9 cellular contexts compared by ENCODE assay signal in genomic region chr10:63376560-63377304, GRCh38.
DNase-seq lines count a peak whose midpoint lies in the region; ATAC-seq, FAIRE-seq and TF ChIP-seq lines count a peak whose summit lies in the region.
"Had no signal": no experiment of that assay in that cellular context is flagged by ENCODE, and none has a peak within 500 bp of the region (broad histone marks: within the 10 kb centered on the region; RNA-seq: fewer than 3 reads in every experiment).

No MANE protein-coding gene starts in this region.

- peaks cover 0 to 3% (median 0%) of the 10 kb centered on the region in 7 donors for H3K9me3 Mint-ChIP-seq in CD14-positive monocyte
- peaks cover 1% of the 10 kb centered on the region for H3K9me3 Mint-ChIP-seq in activated naive CD8-positive, alpha-beta T cell treated with anti-CD3 and anti-CD28 coated beads for 36 hours

- FAIRE-seq in endometrium (lab: Jason Lieb, UNC), result peak; percentile 23
- FAIRE-seq: D721Med had no signal

- H3K27me3 Mint-ChIP-seq in CD14-positive monocyte (ENCODE audit: low read depth in 3 of 3), result peaks cover 0 to 2% (median 2%) of the 10 kb centered on the region in 3 donors
- no peaks in the 10 kb centered on the region for H3K27me3 Mint-ChIP-seq in activated naive CD8-positive, alpha-beta T cell treated with anti-CD3 and anti-CD28 coated beads for 36 hours

- peaks cover 4% of the 10 kb centered on the region in 2 donors for H3K36me3 Mint-ChIP-seq in CD14-positive monocyte
- peaks cover 22% of the 10 kb centered on the region for H3K36me3 Mint-ChIP-seq in activated naive CD8-positive, alpha-beta T cell treated with anti-CD3 and anti-CD28 coated beads for 36 hours

- DNase-seq in CD14-positive monocyte (ENCODE audit: low spot score), result no peak
- DNase-seq in activated naive CD8-positive, alpha-beta T cell treated with anti-CD3 and anti-CD28 coated beads for 36 hours, result no peak
- no peak for DNase-seq in stimulated activated naive CD4-positive, alpha-beta T cell (lab: John Stamatoyannopoulos, UW)
- no peak for DNase-seq in stimulated activated CD4-positive, alpha-beta T cell treated with anti-CD3 and anti-CD28 coated beads, Interleukin-1b, Interleukin-23, amount 100 ng/mL, for 48 hours
- DNase-seq in iPS-NIHi7 (ENCODE audit: extremely low spot score), result no peak

- intact Hi-C loops in CD14-positive monocyte (cut with micrococcal nuclease), result no loop called here

- ATAC-seq in GM21423 (IDR thresholded peaks at IDR 0.05; ENCODE audit: unreplicated experiment) (peak; percentile 89), HG03520 (IDR thresholded peaks at IDR 0.05; ENCODE audit: unreplicated experiment) (peak; percentile 97)

- no peak for TF ChIP-seq CTCF in CD14-positive monocyte (IDR thresholded peaks at IDR 0.05)

- H3K4me1 Mint-ChIP-seq in CD14-positive monocyte, result peaks cover 31% of the 10 kb centered on the region
- H3K4me1 Mint-ChIP-seq in activated naive CD8-positive, alpha-beta T cell treated with anti-CD3 and anti-CD28 coated beads for 36 hours, result peaks cover 17% of the 10 kb centered on the region

- peak overlapping the region; percentile 42 to 85 (median 71) for H3K27ac Mint-ChIP-seq in CD14-positive monocyte
- H3K27ac Mint-ChIP-seq in activated naive CD8-positive, alpha-beta T cell treated with anti-CD3 and anti-CD28 coated beads for 36 hours, result no peak overlapping the region

- peak overlapping the region; percentile 42 to 86 for H3K4me3 Mint-ChIP-seq in CD14-positive monocyte
- no peak overlapping the region for H3K4me3 Mint-ChIP-seq in activated naive CD8-positive, alpha-beta T cell treated with anti-CD3 and anti-CD28 coated beads for 36 hours
